ENCODE assay signal across 8 cellular contexts in the genomic region with DNA sequence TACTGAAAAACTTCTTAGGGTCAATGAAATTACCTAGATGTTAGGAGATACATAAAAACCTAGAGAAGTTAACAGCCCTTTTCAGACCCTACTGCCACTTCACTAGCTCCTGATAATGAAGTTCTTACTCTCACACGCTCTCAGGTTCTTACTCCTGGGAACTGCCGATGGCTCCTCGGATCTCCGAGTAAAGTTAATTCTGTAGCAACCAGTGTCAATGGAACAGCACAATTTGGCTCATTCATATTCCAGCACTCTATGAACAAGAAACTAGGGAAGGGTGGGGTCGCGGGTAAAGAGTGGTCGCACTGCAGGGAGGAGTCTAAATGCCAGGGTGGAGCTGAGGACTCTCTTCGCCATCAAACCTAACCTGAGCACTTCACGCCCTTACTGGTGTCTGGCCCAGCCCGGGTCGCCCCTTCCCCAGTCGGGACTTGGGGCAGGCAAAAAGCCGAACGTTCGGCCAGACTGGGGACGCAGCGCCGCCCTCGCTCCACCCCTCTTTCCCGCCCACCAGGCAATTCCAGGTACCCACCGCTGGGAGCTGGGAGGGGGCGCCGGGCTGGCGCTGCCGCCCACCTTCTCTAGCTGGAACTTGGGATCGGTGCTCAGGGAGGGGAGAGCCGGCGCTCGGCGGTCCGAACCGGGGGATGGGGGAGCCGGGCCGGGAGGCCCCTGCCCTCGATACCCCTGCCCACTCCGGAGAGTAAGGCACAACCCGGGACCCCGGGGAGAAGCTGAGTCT. TPM values are rescaled to one million over a fixed set of nuclear protein-coding genes. Genes with fewer than 3 reads are reported as not detected.
DNase-seq lines count a peak whose midpoint lies in the region; ATAC-seq and TF ChIP-seq lines count a peak whose summit lies in the region.

No MANE protein-coding gene starts in this region.

- peak; percentile 57 for ATAC-seq in T-helper 17 cell
- peak; percentile 63 for ATAC-seq in body of pancreas

- H3K4me3 ChIP-seq in HAP-1 (peak overlapping the region; percentile 81), body of pancreas (peak overlapping the region; percentile 65 to 91), iPS-18a (ENCODE audit: low read length) (peak overlapping the region; percentile 98), skeletal muscle satellite cell (ENCODE audit: low read length) (peak overlapping the region; percentile 90)

- H3K27me3 ChIP-seq in HAP-1 (ENCODE audit: low read depth) (no peaks in the 10 kb centered on the region), body of pancreas (no peaks in the 10 kb centered on the region), iPS-18a (ENCODE audit: control insufficient read depth, insufficient read depth, low read length) (peaks cover 10% of the 10 kb centered on the region), skeletal muscle satellite cell (ENCODE audit: control insufficient read depth, insufficient read depth, low read length) (no peaks in the 10 kb centered on the region)

- H3K27ac ChIP-seq in body of pancreas (peak overlapping the region; percentile 17 to 81 (median 70)), iPS-18a (ENCODE audit: low read length) (peak overlapping the region; percentile 45)

- H3K27ac Mint-ChIP-seq in T-helper 17 cell: peak overlapping the region; percentile 87

- peak overlapping the region; percentile 99 for H3K4me3 Mint-ChIP-seq in T-helper 17 cell

- TF ChIP-seq CTCF in GM12873 (IDR thresholded peaks at IDR 0.05; ENCODE audit: insufficient read depth, low read depth, low read length, missing control alignments): peak; percentile 45
- TF ChIP-seq CTCF in body of pancreas (IDR thresholded peaks at IDR 0.05): peak in 5 of 7 experiments; percentile 13 to 61 (median 59)

- H3K9me3 ChIP-seq in HAP-1 (0 out of 2 replicates have a peak, but pooled peaks cover 2% of the 10 kb centered on the region), T-helper 17 cell (ENCODE audit: control insufficient read depth, low read length, poor library complexity, severe bottlenecking) (no peaks in the 10 kb centered on the region), body of pancreas (no peaks in the 10 kb centered on the region), iPS-18a (ENCODE audit: control insufficient read depth, low read depth, low read length) (no peaks in the 10 kb centered on the region), skeletal muscle satellite cell (replicated peaks; ENCODE audit: low read length) (no peaks in the 10 kb centered on the region)

- peaks cover 39% of the 10 kb centered on the region for H3K27me3 Mint-ChIP-seq in T-helper 17 cell

- H3K4me2 ChIP-seq in skeletal muscle satellite cell (ENCODE audit: low read length): peak overlapping the region; percentile 87

- peak; percentile 77 to 88 for DNase-seq in HAP-1 (ENCODE audit: low spot score in 2 of 2)
- peak; percentile 76 for DNase-seq in LoVo (ENCODE audit: low spot score)
- DNase-seq in T-helper 17 cell: peak; percentile 15 to 42 (median 40)
- DNase-seq in body of pancreas: peak; percentile 51 to 78 (median 53)
- no peak for DNase-seq in T1000 (lab: John Stamatoyannopoulos, UW)

- intact Hi-C loops in body of pancreas (cut with DNase I): no loop called here

- H3K4me1 Mint-ChIP-seq in T-helper 17 cell: peaks cover 16% of the 10 kb centered on the region

- WGBS in body of pancreas, 2 donors: 0% methylated on average over 7 to 37 of the region's 38 CpGs

- peaks cover 3% of the 10 kb centered on the region for H3K36me3 Mint-ChIP-seq in T-helper 17 cell (ENCODE audit: low read depth)

- H3K9ac ChIP-seq in iPS-18a (ENCODE audit: low read length): peak overlapping the region; percentile 85
- H3K9ac ChIP-seq in skeletal muscle satellite cell (ENCODE audit: low read depth, low read length): peak overlapping the region; percentile 98

- peaks cover 26% of the 10 kb centered on the region for H3K4me1 ChIP-seq in HAP-1
- H3K4me1 ChIP-seq in body of pancreas: no peaks in the 10 kb centered on the region
- peaks cover 4% of the 10 kb centered on the region for H3K4me1 ChIP-seq in iPS-18a (ENCODE audit: control insufficient read depth, low read depth, low read length)
- H3K4me1 ChIP-seq in skeletal muscle satellite cell (ENCODE audit: control insufficient read depth, insufficient read depth, low read length): peaks cover 23% of the 10 kb centered on the region

- in situ Hi-C loops in HAP-1 (cut with MboI; ENCODE audit: low sequenced_read_pairs): no loop called here

- no peak for TF ChIP-seq POLR2A in body of pancreas (IDR thresholded peaks at IDR 0.05)

- H3K36me3 ChIP-seq in HAP-1 (replicated peaks) (no peaks in the 10 kb centered on the region), body of pancreas (replicated peaks in 1 of 2; ENCODE audit: insufficient read depth in 1 of 2, low read depth in 2 of 2) (no peaks in the 10 kb centered on the region), iPS-18a (ENCODE audit: control insufficient read depth, low read depth, low read length) (no peaks in the 10 kb centered on the region), skeletal muscle satellite cell (ENCODE audit: insufficient read depth, low read length) (no peaks in the 10 kb centered on the region)

RNA-seq across cellular contexts. Expression of gene RAB23, which starts 0.7 kb away (rescaled TPM):
- total RNA-seq in T-helper 17 cell (under 1 TPM; 0.29 to 0.35 TPM), body of pancreas (1 to 10 TPM; 2.1 to 5.6 TPM)
- total RNA-seq in skeletal muscle satellite cell (2012; rRNA removed): 32.8 and 36.0 TPM in 2 replicates

RNA-seq across cellular contexts. Expression of gene BAG2, which starts 49.2 kb away (rescaled TPM):
- total RNA-seq in T-helper 17 cell (1 to 10 TPM; 2.7 to 3.1 TPM), body of pancreas (1 to 10 TPM; 2.3 to 3.0 TPM)
- 18.1 and 20.0 TPM in 2 replicates for total RNA-seq in skeletal muscle satellite cell (2012; rRNA removed)
